1 cellular context compared by ENCODE assay signal in the genomic region with DNA sequence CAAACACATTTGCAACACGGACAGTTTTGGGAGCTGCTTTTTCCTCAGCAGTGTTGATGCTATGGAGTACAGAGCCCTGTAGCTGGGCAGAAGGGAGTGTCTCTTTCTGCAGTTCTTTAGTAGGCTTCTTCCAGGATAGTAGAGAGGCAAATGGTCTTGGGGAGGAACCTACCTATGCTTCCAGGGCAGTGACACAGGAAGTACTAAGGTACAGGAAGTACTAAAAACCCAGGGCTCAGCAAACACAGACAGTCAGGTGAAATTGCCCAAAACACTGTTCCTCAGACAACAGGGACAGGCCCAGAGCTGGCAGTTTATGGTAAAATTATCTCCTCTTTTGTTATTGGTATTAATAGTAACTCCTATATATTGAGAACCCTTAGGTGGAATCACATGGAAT.
TF ChIP-seq lines count a peak whose summit lies in the region.

No MANE protein-coding gene starts in this region.

TF ChIP-seq in H1, 55 proteins besides CTCF, POLR2A, EP300 and RAD21:
- no peak for TF ChIP-seq ATF3 (IDR thresholded peaks at IDR 0.05; ENCODE audit: insufficient read depth, low read depth, low read length)
- TF ChIP-seq SRF (IDR thresholded peaks at IDR 0.05; ENCODE audit: low read depth, low read length) = no peak
- TF ChIP-seq ZNF274 (IDR thresholded peaks at IDR 0.05; ENCODE audit: borderline replicate concordance, extremely low read depth, low read length) = no peak
- TF ChIP-seq GTF2F1 (IDR thresholded peaks at IDR 0.05; ENCODE audit: borderline replicate concordance, low read depth, low read length) = no peak
- TF ChIP-seq SP1 (IDR thresholded peaks at IDR 0.05; ENCODE audit: low read depth, low read length) = no peak
- no peak for TF ChIP-seq TAF7 (optimal IDR thresholded peaks at IDR 0.05; ENCODE audit: borderline replicate concordance, low read depth, low read length)
- no peak for TF ChIP-seq RXRA (IDR thresholded peaks at IDR 0.05; ENCODE audit: insufficient read depth, low read depth, low read length)
- TF ChIP-seq NRF1 (IDR thresholded peaks at IDR 0.05; ENCODE audit: low read depth, low read length) = no peak
- no peak for TF ChIP-seq SIX5 (IDR thresholded peaks at IDR 0.05; ENCODE audit: low read depth, low read length)
- no peak for TF ChIP-seq POLR2AphosphoS5 (IDR thresholded peaks at IDR 0.05; ENCODE audit: low read depth, low read length)
- TF ChIP-seq HDAC2 (IDR thresholded peaks at IDR 0.05; ENCODE audit: borderline replicate concordance in 1 of 2, low read depth in 2 of 2, low read length in 2 of 2) = no peak
- TF ChIP-seq SAP30 (IDR thresholded peaks at IDR 0.05; ENCODE audit: insufficient read depth, insufficient replicate concordance, low read length) = no peak
- no peak for TF ChIP-seq SIN3A (conservative IDR thresholded peaks at IDR 0.05 in 1 of 2, IDR thresholded peaks at IDR 0.05 in 1 of 2; ENCODE audit: low read depth in 1 of 2, low read length in 2 of 2)
- TF ChIP-seq TAF1 (IDR thresholded peaks at IDR 0.05; ENCODE audit: low read depth, low read length) = no peak
- TF ChIP-seq NANOG (IDR thresholded peaks at IDR 0.05; ENCODE audit: insufficient read depth, low read depth, low read length, poor library complexity, severe bottlenecking) = no peak
- no peak for TF ChIP-seq MAFK (IDR thresholded peaks at IDR 0.05; ENCODE audit: low read depth, low read length)
